In genomic region chr10:130025811-130026510, GRCh38 we compare ENCODE assay signal across 32 cellular contexts.
"Had no signal": no experiment of that assay in that cellular context is flagged by ENCODE, and none has a peak within 500 bp of the region (broad histone marks: within the 10 kb centered on the region; RNA-seq: fewer than 3 reads in every experiment).

No MANE protein-coding gene starts in this region.

- H3K27ac Mint-ChIP-seq: activated CD4-positive, alpha-beta memory T cell treated with anti-CD3 and anti-CD28 coated beads for 36 hours; activated CD4-positive, alpha-beta T cell treated with anti-CD3 and anti-CD28 coated beads, Interleukin-2, amount 10 ng/mL, durations not matched to agents 24 days and 14 days; activated T-helper 1 cell treated with anti-CD3 and anti-CD28 coated beads, Interleukin-12 subunit alpha, Interleukin-12 subunit beta, Interleukin-2, Interleukin-4 antibody, amounts not matched to agents 30 ng/mL and 10 ng/mL and 1 ng/mL, durations not matched to agents 14 hours and 24 hours and 36 hours; effector memory CD8-positive, alpha-beta T cell; natural killer cell treated with Interleukin-12 subunit alpha and Interleukin-12 subunit beta and Interleukin-15 and Interleukin-18, amount 100 ng/mL, for 72 hours; stimulated activated naive B cell treated with anti-CD40 and anti-IgM and Interleukin-4, amounts not matched to agents 10 μg/mL and 1 μg/mL and 100 μg/mL, for 72 hours; T-helper 17 cell had no signal

- H3K4me1 ChIP-seq: prostate gland, stomach, thyroid gland, upper lobe of right lung had no signal

- DNase-seq: activated CD4-positive, alpha-beta memory T cell treated with anti-CD3 and anti-CD28 coated beads for 36 hours; activated CD4-positive, alpha-beta T cell treated with anti-CD3 and anti-CD28 coated beads, Interleukin-2, amount 10 ng/mL, durations not matched to agents 24 days and 14 days; activated CD4-positive, CD25-positive, alpha-beta regulatory T cell treated with anti-CD3 and anti-CD28 coated beads, Interleukin-2, amount 50 U/mL, for 72 hours; activated CD8-positive, alpha-beta memory T cell treated with anti-CD3 and anti-CD28 coated beads, Interleukin-2, amount 50 U/mL, for 4 hours; activated gamma-delta T cell treated with Interleukin-2 at 50 U/mL for 16 hours; activated naive CD4-positive, alpha-beta T cell treated with anti-CD3 and anti-CD28 coated beads, Interleukin-2, amount 50 U/mL, for 16 hours; activated T-cell treated with anti-CD3 and anti-CD28 coated beads, Interleukin-2, amount 50 U/mL, for 1 hour; amniotic stem cell; caudate nucleus; cortex of kidney; effector memory CD8-positive, alpha-beta T cell; erythroblast; mammary epithelial cell; midbrain; retina; stimulated activated CD4-positive, alpha-beta T cell treated with anti-CD3 and anti-CD28 coated beads, Interleukin-15, amount 100 ng/mL, for 24 hours; stimulated activated CD4-positive, alpha-beta T cell treated with anti-CD3 and anti-CD28 coated beads, Interleukin-2, amount 100 ng/mL, for 24 hours; stimulated activated naive B cell treated with anti-CD40 and anti-IgM and Interleukin-4, amounts not matched to agents 10 μg/mL and 1 μg/mL and 100 μg/mL, for 72 hours; stomach; T-helper 17 cell; T1000; thyroid gland; upper lobe of right lung; WERI-Rb-1 had no signal

- H3K4me2 ChIP-seq: smooth muscle cell had no signal

- H3K27ac ChIP-seq: ovary, prostate gland, stomach, thyroid gland, upper lobe of right lung, WERI-Rb-1 had no signal

- H3K4me1 Mint-ChIP-seq: stimulated activated naive B cell treated with anti-CD40 and anti-IgM and Interleukin-4, amounts not matched to agents 10 μg/mL and 1 μg/mL and 100 μg/mL, for 72 hours; T-helper 17 cell had no signal

- H3K9me3 Mint-ChIP-seq: activated CD4-positive, alpha-beta memory T cell treated with anti-CD3 and anti-CD28 coated beads for 36 hours; activated CD4-positive, alpha-beta T cell treated with anti-CD3 and anti-CD28 coated beads, Interleukin-2, amount 10 ng/mL, durations not matched to agents 24 days and 14 days; activated T-helper 1 cell treated with anti-CD3 and anti-CD28 coated beads, Interleukin-12 subunit alpha, Interleukin-12 subunit beta, Interleukin-2, Interleukin-4 antibody, amounts not matched to agents 30 ng/mL and 10 ng/mL and 1 ng/mL, durations not matched to agents 14 hours and 24 hours and 36 hours; effector memory CD8-positive, alpha-beta T cell; natural killer cell treated with Interleukin-12 subunit alpha and Interleukin-12 subunit beta and Interleukin-15 and Interleukin-18, amount 100 ng/mL, for 72 hours; stimulated activated naive B cell treated with anti-CD40 and anti-IgM and Interleukin-4, amounts not matched to agents 10 μg/mL and 1 μg/mL and 100 μg/mL, for 72 hours had no signal

- H3K36me3 Mint-ChIP-seq: activated CD4-positive, alpha-beta memory T cell treated with anti-CD3 and anti-CD28 coated beads for 36 hours; natural killer cell treated with Interleukin-12 subunit alpha and Interleukin-12 subunit beta and Interleukin-15 and Interleukin-18, amount 100 ng/mL, for 72 hours; stimulated activated naive B cell treated with anti-CD40 and anti-IgM and Interleukin-4, amounts not matched to agents 10 μg/mL and 1 μg/mL and 100 μg/mL, for 72 hours had no signal

- H3K4me3 ChIP-seq: ovary, prostate gland, smooth muscle cell, stomach, thyroid gland, upper lobe of right lung had no signal

- H3K27me3 Mint-ChIP-seq: activated CD4-positive, alpha-beta memory T cell treated with anti-CD3 and anti-CD28 coated beads for 36 hours; activated CD4-positive, alpha-beta T cell treated with anti-CD3 and anti-CD28 coated beads, Interleukin-2, amount 10 ng/mL, durations not matched to agents 24 days and 14 days; natural killer cell treated with Interleukin-12 subunit alpha and Interleukin-12 subunit beta and Interleukin-15 and Interleukin-18, amount 100 ng/mL, for 72 hours had no signal

- H3K4me3 Mint-ChIP-seq: activated CD4-positive, alpha-beta memory T cell treated with anti-CD3 and anti-CD28 coated beads for 36 hours; activated CD4-positive, alpha-beta T cell treated with anti-CD3 and anti-CD28 coated beads, Interleukin-2, amount 10 ng/mL, durations not matched to agents 24 days and 14 days; activated T-helper 1 cell treated with anti-CD3 and anti-CD28 coated beads, Interleukin-12 subunit alpha, Interleukin-12 subunit beta, Interleukin-2, Interleukin-4 antibody, amounts not matched to agents 30 ng/mL and 10 ng/mL and 1 ng/mL, durations not matched to agents 14 hours and 24 hours and 36 hours; effector memory CD8-positive, alpha-beta T cell; natural killer cell treated with Interleukin-12 subunit alpha and Interleukin-12 subunit beta and Interleukin-15 and Interleukin-18, amount 100 ng/mL, for 72 hours; stimulated activated naive B cell treated with anti-CD40 and anti-IgM and Interleukin-4, amounts not matched to agents 10 μg/mL and 1 μg/mL and 100 μg/mL, for 72 hours; T-helper 17 cell had no signal

- H3K27me3 ChIP-seq: ovary, thyroid gland, upper lobe of right lung had no signal

- ATAC-seq: effector memory CD8-positive, alpha-beta T cell; natural killer cell treated with Interleukin-12 subunit alpha and Interleukin-12 subunit beta and Interleukin-15 and Interleukin-18, amount 100 ng/mL, for 72 hours; sciatic nerve; stimulated activated naive B cell treated with anti-CD40 and anti-IgM and Interleukin-4, amounts not matched to agents 10 μg/mL and 1 μg/mL and 100 μg/mL, for 72 hours; T-helper 17 cell; upper lobe of right lung had no signal

- H3K9me3 ChIP-seq: ovary, prostate gland, stomach, thyroid gland, upper lobe of right lung had no signal

- H3K36me3 ChIP-seq: ovary, prostate gland, stomach, thyroid gland, upper lobe of right lung, WERI-Rb-1 had no signal

- FAIRE-seq: astrocyte, islet of Langerhans had no signal
